ENCODE assay signal across 8 cellular contexts in the genomic region with DNA sequence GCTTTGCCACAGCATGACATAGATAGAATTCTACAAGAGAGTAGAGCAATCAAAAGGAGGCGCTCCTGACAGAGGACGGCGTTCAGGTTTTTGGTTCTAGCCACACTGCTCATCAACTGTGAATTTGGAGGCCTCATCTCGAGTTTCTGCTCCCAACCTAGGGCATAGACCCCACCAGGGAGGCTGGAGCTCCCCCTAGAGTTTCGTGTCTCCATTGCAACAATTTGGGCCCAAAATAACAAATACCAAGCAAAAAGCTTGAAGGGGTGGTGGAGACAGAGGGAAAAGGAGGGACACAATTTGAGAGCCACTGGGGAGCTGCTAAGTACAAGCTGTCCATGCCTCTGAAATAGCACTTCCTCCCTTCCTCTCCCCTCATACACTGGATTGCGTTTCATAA.
DNase-seq lines count a peak whose midpoint lies in the region; ATAC-seq and TF ChIP-seq lines count a peak whose summit lies in the region.

No MANE protein-coding gene starts in this region.

- no peaks in the 10 kb centered on the region for H3K4me1 ChIP-seq in Panc1 (ENCODE audit: control insufficient read depth, insufficient read depth, low read length)

- no peaks in the 10 kb centered on the region for H3K36me3 ChIP-seq in Panc1 (ENCODE audit: control insufficient read depth, insufficient read depth, low read length)

- no peak overlapping the region for H3K27ac Mint-ChIP-seq in type B pancreatic cell
- H3K27ac Mint-ChIP-seq in T-helper 2 cell treated with Interferon-gamma antibody and Interleukin-4, amounts not matched to agents 5 μg/mL and 100 μg/mL, for 36 hours = no peak overlapping the region

- in situ Hi-C loops in Panc1 (cut with HindIII; ENCODE audit: low pct_unique_long_range_greater_than_20kb, low sequenced_read_pairs) = no loop called here

- CTCF ChIA-PET in Panc1 (lab: Charles Lee) = no interaction called here

- intact Hi-C loops in Panc1 (cut with micrococcal nuclease; ENCODE audit: unreplicated experiment) = no loop called here

- no peaks in the 10 kb centered on the region for H3K9me3 ChIP-seq in Panc1 (ENCODE audit: control insufficient read depth, insufficient read depth, low read depth, low read length)

- peaks cover 3% of the 10 kb centered on the region for H3K4me1 Mint-ChIP-seq in type B pancreatic cell (ENCODE audit: unreplicated experiment)
- no peaks in the 10 kb centered on the region for H3K4me1 Mint-ChIP-seq in T-helper 2 cell treated with Interferon-gamma antibody and Interleukin-4, amounts not matched to agents 5 μg/mL and 100 μg/mL, for 36 hours (ENCODE audit: low read depth)

- POLR2A ChIA-PET in Panc1 (lab: Charles Lee) = no interaction called here

- peaks cover 28% of the 10 kb centered on the region for H3K27me3 Mint-ChIP-seq in type B pancreatic cell
- H3K27me3 Mint-ChIP-seq in T-helper 2 cell treated with Interferon-gamma antibody and Interleukin-4, amounts not matched to agents 5 μg/mL and 100 μg/mL, for 36 hours (ENCODE audit: low read depth) = no peaks in the 10 kb centered on the region

- no peak overlapping the region for H3K4me3 ChIP-seq in Panc1 (ENCODE audit: low read depth in 2 of 2, low read length in 2 of 2)

- H3K4me3 Mint-ChIP-seq in type B pancreatic cell = no peak overlapping the region
- no peak overlapping the region for H3K4me3 Mint-ChIP-seq in T-helper 2 cell treated with Interferon-gamma antibody and Interleukin-4, amounts not matched to agents 5 μg/mL and 100 μg/mL, for 36 hours

- H3K36me3 Mint-ChIP-seq in type B pancreatic cell = no peaks in the 10 kb centered on the region
- no peaks in the 10 kb centered on the region for H3K36me3 Mint-ChIP-seq in T-helper 2 cell treated with Interferon-gamma antibody and Interleukin-4, amounts not matched to agents 5 μg/mL and 100 μg/mL, for 36 hours (ENCODE audit: low read depth)

- ATAC-seq in HG03520 (IDR thresholded peaks at IDR 0.05; ENCODE audit: unreplicated experiment) (peak; percentile 86), Panc1 (no peak)

- H3K9me3 Mint-ChIP-seq in type B pancreatic cell = peaks cover 6% of the 10 kb centered on the region
- no peaks in the 10 kb centered on the region for H3K9me3 Mint-ChIP-seq in T-helper 2 cell treated with Interferon-gamma antibody and Interleukin-4, amounts not matched to agents 5 μg/mL and 100 μg/mL, for 36 hours

- H3K27ac ChIP-seq in Panc1 (ENCODE audit: low read length) = no peak overlapping the region

- TF ChIP-seq CTCF in Panc1 (IDR thresholded peaks at IDR 0.05) (peak; percentile 60), type B pancreatic cell (conservative IDR thresholded peaks at IDR 0.05) (peak; percentile 73)

- no peaks in the 10 kb centered on the region for H3K27me3 ChIP-seq in Panc1 (ENCODE audit: control insufficient read depth, insufficient read depth, low read length)

- DNase-seq in DMS153 treated with DMSO at 0.1 percent for 48 hours (lab: John Stamatoyannopoulos, UW; ENCODE audit: unreplicated experiment) = peak; percentile 31
- DNase-seq in GM19240 (ENCODE audit: insufficient read length, low spot score) = peak; percentile 22
- DNase-seq in Panc1 (ENCODE audit: low read depth, low spot score) = peak; percentile 7
- peak; percentile 51 for DNase-seq in germinal center (ENCODE audit: low spot score)
- DNase-seq in type B pancreatic cell (ENCODE audit: extremely low spot score, unreplicated experiment) = no peak
- no peak for DNase-seq in T-helper 2 cell treated with Interferon-gamma antibody and Interleukin-4, amounts not matched to agents 5 μg/mL and 100 μg/mL, for 36 hours (ENCODE audit: low spot score)
- no peak for DNase-seq in H4 (ENCODE audit: low spot score)

- no TSS peak for BruUV-seq in Panc1 (replicated peaks; lab: Mats Ljungman, UMichigan)

Comparison
In these comparisons a context has a peak if more than half of its experiments do, and no peak if none do; other contexts are left out.
1. DNase-seq: peak in DMS153 treated with DMSO at 0.1 percent for 48 hours (single experiment), GM19240 (single experiment), Panc1 (single experiment) and germinal center (single experiment); none in type B pancreatic cell (single experiment), T-helper 2 cell treated with Interferon-gamma antibody and Interleukin-4, amounts not matched to agents 5 μg/mL and 100 μg/mL, for 36 hours (single experiment) and H4 (single experiment).